1 cellular context compared by ENCODE assay signal in genomic region chr11:102577182-102577581, GRCh38.
TF ChIP-seq lines count a peak whose summit lies in the region.

No MANE protein-coding gene starts in this region.

TF ChIP-seq in GM12878, 131 proteins besides CTCF, POLR2A, EP300 and RAD21 (continued from another document):
- TF ChIP-seq, protein P1, sequence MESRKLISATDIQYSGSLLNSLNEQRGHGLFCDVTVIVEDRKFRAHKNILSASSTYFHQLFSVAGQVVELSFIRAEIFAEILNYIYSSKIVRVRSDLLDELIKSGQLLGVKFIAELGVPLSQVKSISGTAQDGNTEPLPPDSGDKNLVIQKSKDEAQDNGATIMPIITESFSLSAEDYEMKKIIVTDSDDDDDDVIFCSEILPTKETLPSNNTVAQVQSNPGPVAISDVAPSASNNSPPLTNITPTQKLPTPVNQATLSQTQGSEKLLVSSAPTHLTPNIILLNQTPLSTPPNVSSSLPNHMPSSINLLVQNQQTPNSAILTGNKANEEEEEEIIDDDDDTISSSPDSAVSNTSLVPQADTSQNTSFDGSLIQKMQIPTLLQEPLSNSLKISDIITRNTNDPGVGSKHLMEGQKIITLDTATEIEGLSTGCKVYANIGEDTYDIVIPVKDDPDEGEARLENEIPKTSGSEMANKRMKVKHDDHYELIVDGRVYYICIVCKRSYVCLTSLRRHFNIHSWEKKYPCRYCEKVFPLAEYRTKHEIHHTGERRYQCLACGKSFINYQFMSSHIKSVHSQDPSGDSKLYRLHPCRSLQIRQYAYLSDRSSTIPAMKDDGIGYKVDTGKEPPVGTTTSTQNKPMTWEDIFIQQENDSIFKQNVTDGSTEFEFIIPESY (IDR thresholded peaks at IDR 0.05) = no peak
- TF ChIP-seq TAF1 (IDR thresholded peaks at IDR 0.05; ENCODE audit: borderline replicate concordance, low read depth, low read length) (no peak), IKZF1 (conservative IDR thresholded peaks at IDR 0.05) (peak; percentile 47), CHD2 (IDR thresholded peaks at IDR 0.05; ENCODE audit: borderline replicate concordance, low read depth, low read length) (no peak), PKNOX1 (IDR thresholded peaks at IDR 0.05) (peak; percentile 54), PAX8 (IDR thresholded peaks at IDR 0.05) (no peak), SIX5 (IDR thresholded peaks at IDR 0.05; ENCODE audit: low read depth, low read length, severe bottlenecking) (no peak), HDGF (IDR thresholded peaks at IDR 0.05) (no peak), FOXM1 (IDR thresholded peaks at IDR 0.05; ENCODE audit: low read depth, low read length) (peak; percentile 60; the same call in 1 of the 2 replicates), ZZZ3 (IDR thresholded peaks at IDR 0.05; ENCODE audit: control insufficient read depth, insufficient read length, low read depth) (no peak), MYB (IDR thresholded peaks at IDR 0.05; ENCODE audit: borderline replicate concordance, low read depth, low read length) (no peak), RFX5 (IDR thresholded peaks at IDR 0.05; ENCODE audit: low read depth, low read length) (no peak), CEBPB (IDR thresholded peaks at IDR 0.05; ENCODE audit: borderline replicate concordance in 1 of 2, low read depth in 2 of 2, low read length in 2 of 2) (no peak), STAT3 (IDR thresholded peaks at IDR 0.05; ENCODE audit: low read depth, low read length) (no peak), CBX3 (IDR thresholded peaks at IDR 0.05; ENCODE audit: borderline replicate concordance, low read depth) (no peak), PBX3 (IDR thresholded peaks at IDR 0.05; ENCODE audit: insufficient replicate concordance, low read depth, low read length) (no peak), TARDBP (IDR thresholded peaks at IDR 0.05; ENCODE audit: borderline replicate concordance) (no peak), RCOR1 (conservative IDR thresholded peaks at IDR 0.05; ENCODE audit: low read depth, low read length) (no peak), TCF7 (IDR thresholded peaks at IDR 0.05; ENCODE audit: borderline replicate concordance) (no peak), SRF (IDR thresholded peaks at IDR 0.05; ENCODE audit: low read depth in 2 of 2, low read length in 2 of 2) (no peak), KAT2A (conservative IDR thresholded peaks at IDR 0.05; ENCODE audit: control insufficient read depth, low read depth, low read length) (no peak), NR2F1 (conservative IDR thresholded peaks at IDR 0.05) (no peak), BMI1 (IDR thresholded peaks at IDR 0.05; ENCODE audit: borderline replicate concordance) (no peak), PRDM15 (CRISPR knock-in tag; IDR thresholded peaks at IDR 0.05) (no peak)
- TF ChIP-seq, protein P2, sequence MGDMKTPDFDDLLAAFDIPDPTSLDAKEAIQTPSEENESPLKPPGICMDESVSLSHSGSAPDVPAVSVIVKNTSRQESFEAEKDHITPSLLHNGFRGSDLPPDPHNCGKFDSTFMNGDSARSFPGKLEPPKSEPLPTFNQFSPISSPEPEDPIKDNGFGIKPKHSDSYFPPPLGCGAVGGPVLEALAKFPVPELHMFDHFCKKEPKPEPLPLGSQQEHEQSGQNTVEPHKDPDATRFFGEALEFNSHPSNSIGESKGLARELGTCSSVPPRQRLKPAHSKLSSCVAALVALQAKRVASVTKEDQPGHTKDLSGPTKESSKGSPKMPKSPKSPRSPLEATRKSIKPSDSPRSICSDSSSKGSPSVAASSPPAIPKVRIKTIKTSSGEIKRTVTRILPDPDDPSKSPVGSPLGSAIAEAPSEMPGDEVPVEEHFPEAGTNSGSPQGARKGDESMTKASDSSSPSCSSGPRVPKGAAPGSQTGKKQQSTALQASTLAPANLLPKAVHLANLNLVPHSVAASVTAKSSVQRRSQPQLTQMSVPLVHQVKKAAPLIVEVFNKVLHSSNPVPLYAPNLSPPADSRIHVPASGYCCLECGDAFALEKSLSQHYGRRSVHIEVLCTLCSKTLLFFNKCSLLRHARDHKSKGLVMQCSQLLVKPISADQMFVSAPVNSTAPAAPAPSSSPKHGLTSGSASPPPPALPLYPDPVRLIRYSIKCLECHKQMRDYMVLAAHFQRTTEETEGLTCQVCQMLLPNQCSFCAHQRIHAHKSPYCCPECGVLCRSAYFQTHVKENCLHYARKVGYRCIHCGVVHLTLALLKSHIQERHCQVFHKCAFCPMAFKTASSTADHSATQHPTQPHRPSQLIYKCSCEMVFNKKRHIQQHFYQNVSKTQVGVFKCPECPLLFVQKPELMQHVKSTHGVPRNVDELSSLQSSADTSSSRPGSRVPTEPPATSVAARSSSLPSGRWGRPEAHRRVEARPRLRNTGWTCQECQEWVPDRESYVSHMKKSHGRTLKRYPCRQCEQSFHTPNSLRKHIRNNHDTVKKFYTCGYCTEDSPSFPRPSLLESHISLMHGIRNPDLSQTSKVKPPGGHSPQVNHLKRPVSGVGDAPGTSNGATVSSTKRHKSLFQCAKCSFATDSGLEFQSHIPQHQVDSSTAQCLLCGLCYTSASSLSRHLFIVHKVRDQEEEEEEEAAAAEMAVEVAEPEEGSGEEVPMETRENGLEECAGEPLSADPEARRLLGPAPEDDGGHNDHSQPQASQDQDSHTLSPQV (IDR thresholded peaks at IDR 0.05) = peak; percentile 13; the same call in 1 of the 2 replicates
